In the genomic region with DNA sequence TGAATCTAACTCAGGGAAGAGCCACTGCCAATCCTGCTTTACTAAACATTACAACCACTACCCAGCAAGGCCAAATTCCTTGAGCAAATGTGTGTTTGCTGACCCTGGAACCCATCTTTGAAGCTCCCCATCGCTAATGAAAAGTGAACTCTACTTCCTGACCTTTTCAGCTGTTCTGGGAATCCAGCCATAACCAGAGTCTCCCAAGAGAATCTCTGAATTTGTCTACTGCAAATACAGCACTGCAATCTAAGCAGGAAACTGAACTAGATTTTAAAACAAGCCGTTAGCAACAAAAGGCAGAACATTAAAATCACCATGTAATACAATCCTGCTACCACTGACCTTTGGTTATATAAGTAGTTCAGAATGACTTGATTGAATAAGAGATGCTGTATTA, we compare ENCODE assay signal across 12 cellular contexts.
DNase-seq lines count a peak whose midpoint lies in the region.
"Had no signal": no experiment of that assay in that cellular context is flagged by ENCODE, and none has a peak within 500 bp of the region (broad histone marks: within the 10 kb centered on the region; RNA-seq: fewer than 3 reads in every experiment).

No MANE protein-coding gene starts in this region.

- DNase-seq in DMS 273 treated with DMSO at 0.1 percent for 48 hours (lab: John Stamatoyannopoulos, UW) = peak; percentile 15
- peak; percentile 16 for DNase-seq in SK-N-DZ (ENCODE audit: low spot score)
- DNase-seq in globus pallidus (ENCODE audit: low spot score) = peak; percentile 26
- DNase-seq in pulmonary artery endothelial cell (ENCODE audit: low read depth, low spot score) = peak; percentile 29
- DNase-seq in MV-4-11 (lab: John Stamatoyannopoulos, UW) = no peak
- no peak for DNase-seq in GF-D8 (lab: John Stamatoyannopoulos, UW)
- DNase-seq in NAMALWA (ENCODE audit: low spot score) = no peak
- DNase-seq in NCI-H1105 (lab: John Stamatoyannopoulos, UW) = no peak
- DNase-seq: activated CD4-positive, alpha-beta T cell treated with anti-CD3 and anti-CD28 coated beads for 1 hour; activated naive CD4-positive, alpha-beta T cell treated with anti-CD3 and anti-CD28 coated beads, Interleukin-2, amount 10 ng/mL, durations not matched to agents 7 days and 5 days; DND-41; esophagus squamous epithelium had no signal

Comparison
In these comparisons a context has a peak if more than half of its experiments do, and no peak if none do; other contexts are left out.
1. DNase-seq: peak in DMS 273 treated with DMSO at 0.1 percent for 48 hours (single experiment), SK-N-DZ (single experiment), globus pallidus (single experiment) and pulmonary artery endothelial cell (single experiment); none in MV-4-11 (single experiment), GF-D8 (single experiment), NAMALWA (single experiment) and NCI-H1105 (single experiment).